8 cellular contexts compared by ENCODE assay signal in the genomic region with DNA sequence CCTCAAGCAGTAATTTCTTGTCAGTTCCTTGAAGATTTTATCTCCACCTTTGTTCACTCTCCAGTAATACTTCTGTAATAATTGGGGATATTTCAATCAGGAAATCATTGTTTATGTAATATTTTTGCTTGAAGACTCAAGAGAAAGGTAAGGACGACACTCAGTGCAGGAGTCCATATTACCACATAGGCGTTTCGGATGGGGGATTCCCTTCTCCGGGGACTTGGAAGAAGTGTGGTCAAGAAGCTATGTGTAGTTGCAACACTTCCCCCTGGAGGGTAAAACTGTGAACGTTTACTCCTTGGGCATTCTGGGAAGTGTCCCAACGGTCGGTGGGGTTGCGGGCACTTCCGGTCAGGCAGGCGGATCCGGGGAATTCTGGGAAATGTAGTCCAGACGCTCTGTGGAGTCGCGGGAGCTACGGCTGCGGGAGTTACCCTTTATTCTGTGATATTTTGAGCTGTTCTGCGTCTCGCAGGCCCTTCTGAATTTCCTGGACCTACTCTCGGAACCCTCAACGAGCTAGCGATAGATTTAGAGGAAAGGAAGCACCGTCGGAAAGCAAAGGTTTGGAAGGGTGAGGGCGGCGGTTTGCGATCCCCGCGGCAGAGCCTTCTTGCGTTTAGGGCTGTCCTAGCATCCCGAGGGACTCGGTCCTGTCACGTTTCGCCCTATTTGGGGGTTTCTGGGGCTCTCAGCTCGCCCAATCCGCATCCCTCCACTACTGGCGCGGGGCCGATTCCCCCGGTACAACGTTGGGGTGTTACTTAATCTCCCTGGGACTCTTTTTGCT. TPM values are rescaled to one million over a fixed set of nuclear protein-coding genes. Genes with fewer than 3 reads are reported as not detected.
DNase-seq lines count a peak whose midpoint lies in the region; ATAC-seq and FAIRE-seq lines count a peak whose summit lies in the region.

A gene (plus strand): TSS at position 395 of the 793 bp plus-strand sequence. CDS start 11,499 bp downstream, outside the sequence.

- H2BK120ac ChIP-seq in mesendoderm (ENCODE audit: low read depth, low read length), result no peak within 1 kb of the TSS

- no peaks in the 10 kb centered on the region for H3K4me1 ChIP-seq in mesendoderm (ENCODE audit: control insufficient read depth, low read depth, low read length)

- no peak within 1 kb of the TSS for H3K4ac ChIP-seq in mesendoderm (ENCODE audit: low read depth, low read length)

- no peaks in the 10 kb centered on the region for H3K27me3 ChIP-seq in mesendoderm (ENCODE audit: insufficient read depth, low read length, poor library complexity)

- no peaks in the 10 kb centered on the region for H3K79me2 ChIP-seq in mesendoderm (ENCODE audit: control insufficient read depth, insufficient read depth, low read length)

- H3K79me1 ChIP-seq in mesendoderm (ENCODE audit: low read length), result no peaks in the 10 kb centered on the region

- H3K56ac ChIP-seq in mesendoderm (ENCODE audit: low read length), result peak within 1 kb of the TSS; percentile 92

- H2AK5ac ChIP-seq in mesendoderm (ENCODE audit: low read length), result no peak within 1 kb of the TSS

- no peak within 1 kb of the TSS for H4K8ac ChIP-seq in mesendoderm (ENCODE audit: low read depth, low read length)

- peak within 1 kb of the TSS; percentile 89 for H3K4me2 ChIP-seq in mesendoderm (ENCODE audit: low read length)

- H3K23ac ChIP-seq in mesendoderm (ENCODE audit: low read length), result no peak within 1 kb of the TSS

- no CpG with 5 or more reads among the region's 40 CpGs for WGBS in mesendoderm (ENCODE audit: extremely low coverage, insufficient coverage, low lambda C conversion rate)

- no peak within 1 kb of the TSS for H3K18ac ChIP-seq in mesendoderm (ENCODE audit: low read length)

- no peaks in the 10 kb centered on the region for H3K36me3 ChIP-seq in mesendoderm (ENCODE audit: control insufficient read depth, insufficient read depth, low read length)

- peak within 1 kb of the TSS; percentile 89 for H3K9ac ChIP-seq in mesendoderm (ENCODE audit: low read length)

- H4K5ac ChIP-seq in mesendoderm (ENCODE audit: low read length), result no peak within 1 kb of the TSS

- ATAC-seq in GM19372 (IDR thresholded peaks at IDR 0.05; ENCODE audit: low read depth, unreplicated experiment) (peak; percentile 92), HG03521 (IDR thresholded peaks at IDR 0.05; ENCODE audit: unreplicated experiment) (peak; percentile 67)

- peak; percentile 92 for FAIRE-seq in endometrium (lab: Jason Lieb, UNC)

- no peak within 1 kb of the TSS for H2BK15ac ChIP-seq in mesendoderm (replicated peaks; ENCODE audit: low read depth)

- H3K4me3 ChIP-seq in mesendoderm (ENCODE audit: low read length), result peak within 1 kb of the TSS; percentile 86

- no peak within 1 kb of the TSS for H3K27ac ChIP-seq in mesendoderm (ENCODE audit: low read depth, low read length)

- peak; percentile 94 for DNase-seq in CD1c-positive myeloid dendritic cell (ENCODE audit: extremely low spot score)
- peak; percentile 89 for DNase-seq in NCI-H82 treated with DMSO at 0.1 percent for 48 hours (lab: John Stamatoyannopoulos, UW; ENCODE audit: unreplicated experiment)
- peak; percentile 84 for DNase-seq in activated CD8-positive, alpha-beta memory T cell treated with anti-CD3 and anti-CD28 coated beads for 24 hours
- peak; percentile 99 for DNase-seq in mesendoderm
- DNase-seq in stimulated activated CD8-positive, alpha-beta memory T cell treated with anti-CD3 and anti-CD28 coated beads, Interleukin-12 subunit alpha, Interleukin-12 subunit beta, amount 100 ng/mL, for 24 hours (ENCODE audit: extremely low read depth), result peak; percentile 25

- no peak within 1 kb of the TSS for H2BK5ac ChIP-seq in mesendoderm (ENCODE audit: low read length)

RNA-seq across cellular contexts. Expression of the gene that starts here (rescaled TPM):
- polyA plus RNA-seq in mesendoderm (2013, experiment 1 of 2), result 1.3 TPM
- polyA plus RNA-seq in mesendoderm (2013, experiment 2 of 2), result 1.3 TPM

Comparison
In these comparisons a context has a peak if more than half of its experiments do, and no peak if none do; other contexts are left out.
1. DNase-seq: peak in every context shown above with its lines; median percentile 99 in mesendoderm; 94 in CD1c-positive myeloid dendritic cell; 89 in NCI-H82 treated with DMSO at 0.1 percent for 48 hours; 84 in activated CD8-positive, alpha-beta memory T cell treated with anti-CD3 and anti-CD28 coated beads for 24 hours; 25 in stimulated activated CD8-positive, alpha-beta memory T cell treated with anti-CD3 and anti-CD28 coated beads, Interleukin-12 subunit alpha, Interleukin-12 subunit beta, amount 100 ng/mL, for 24 hours.